ENCODE assay signal across 9 cellular contexts in the genomic region with DNA sequence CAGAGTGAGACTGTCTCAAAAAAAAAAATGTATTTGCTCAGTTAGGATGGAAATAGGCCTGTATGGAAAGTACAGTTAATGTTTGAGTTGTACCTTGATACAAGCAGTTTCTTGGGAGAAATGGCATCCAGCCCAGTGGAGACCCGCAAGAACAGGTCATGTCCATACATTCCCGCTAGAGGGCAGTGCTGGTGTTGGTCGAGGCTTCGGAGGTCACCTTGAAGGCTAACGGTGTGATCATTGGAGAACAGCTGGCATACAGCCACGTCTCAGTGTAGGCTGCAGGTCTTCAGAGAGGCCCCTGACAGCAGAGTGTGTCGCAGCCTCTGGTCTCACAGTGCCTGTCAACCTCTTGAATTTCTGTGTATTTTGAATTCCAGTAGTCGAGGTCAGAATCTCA. TPM values are rescaled to one million over a fixed set of nuclear protein-coding genes. Genes with fewer than 3 reads are reported as not detected.
A peak's percentile ranks its signal among the peaks of the same experiment; 100 is the strongest.
DNase-seq lines count a peak whose midpoint lies in the region; ATAC-seq and TF ChIP-seq lines count a peak whose summit lies in the region.
"Had no signal": no experiment of that assay in that cellular context is flagged by ENCODE, and none has a peak within 500 bp of the region (broad histone marks: within the 10 kb centered on the region; RNA-seq: fewer than 3 reads in every experiment).

No MANE protein-coding gene starts in this region.

- no peak overlapping the region for H3K4me3 ChIP-seq in dorsolateral prefrontal cortex
- no peak overlapping the region for H3K4me3 ChIP-seq in naive thymus-derived CD4-positive, alpha-beta T cell (ENCODE audit: low read length)
- no peak overlapping the region for H3K4me3 ChIP-seq in tibial nerve
- H3K4me3 ChIP-seq: skin epidermis had no signal

- POLR2A ChIA-PET in naive thymus-derived CD4-positive, alpha-beta T cell (lab: Charles Lee): interaction anchor here (0.6 kb wide), 1 partner anchor 178 kb away, joined by 4 read pairs; no protein-coding TSS in a partner anchor

- H3K9me3 ChIP-seq in naive thymus-derived CD4-positive, alpha-beta T cell (ENCODE audit: control insufficient read depth in 2 of 3, low read length in 3 of 3): peaks cover 0 to 4% (median 0%) of the 10 kb centered on the region in 3 experiments
- peaks cover 0 to 8% (median 0%) of the 10 kb centered on the region in 4 donors for H3K9me3 ChIP-seq in tibial nerve

- TF ChIP-seq CTCF in dorsolateral prefrontal cortex (IDR thresholded peaks at IDR 0.05 in 54 of 56, conservative IDR thresholded peaks at IDR 0.05 in 2 of 56; ENCODE audit: low read depth in 1 of 56, partially characterized antibody in 56 of 56) (peak in 55 of 56 donors; percentile 20 to 70 (median 58)), tibial nerve (IDR thresholded peaks at IDR 0.05) (peak; percentile 28 to 50 (median 35))

- peak overlapping the region in 1 of 59 donors; percentile 36 for H3K27ac ChIP-seq in dorsolateral prefrontal cortex
- no peak overlapping the region for H3K27ac ChIP-seq in naive thymus-derived CD4-positive, alpha-beta T cell (ENCODE audit: low read depth, low read length)
- no peak overlapping the region for H3K27ac ChIP-seq in tibial nerve
- H3K27ac ChIP-seq: skin epidermis had no signal

- 24 to 25% methylated on average over 8 of the region's 8 CpGs for WGBS in tibial nerve, 2 donors

- intact Hi-C loops in dorsolateral prefrontal cortex (cut with DNase I): no loop called here
- intact Hi-C loops in naive thymus-derived CD4-positive, alpha-beta T cell (cut with micrococcal nuclease): no loop called here

- no peak for TF ChIP-seq POLR2A in tibial nerve (IDR thresholded peaks at IDR 0.05)

- H3K4me3 Mint-ChIP-seq in naive thymus-derived CD4-positive, alpha-beta T cell: no peak overlapping the region

- H3K9me3 Mint-ChIP-seq in naive thymus-derived CD4-positive, alpha-beta T cell: peaks cover 4 to 80% (median 30%) of the 10 kb centered on the region in 11 donors

- peak; percentile 80 for DNase-seq in DMS53 (lab: John Stamatoyannopoulos, UW)
- peak; percentile 4 for DNase-seq in LoVo (ENCODE audit: low spot score)
- peak; percentile 22 to 27 for DNase-seq in activated CD4-positive, alpha-beta T cell treated with anti-CD3 and anti-CD28 coated beads for 24 hours (ENCODE audit: low read depth in 2 of 2)
- DNase-seq in dorsolateral prefrontal cortex: peak in 5 of 10 donors; percentile 8 to 44 (median 29)
- DNase-seq in naive thymus-derived CD4-positive, alpha-beta T cell: peak in 6 of 9 donors; percentile 9 to 46 (median 33)
- DNase-seq in tibial nerve (ENCODE audit: low spot score in 2 of 2): peak in 1 of 2 donors; percentile 21
- no peak for DNase-seq in NCI-H1694 treated with DMSO at 0.1 percent for 48 hours (lab: John Stamatoyannopoulos, UW)

- no peaks in the 10 kb centered on the region for H3K27me3 Mint-ChIP-seq in naive thymus-derived CD4-positive, alpha-beta T cell

- ATAC-seq in naive thymus-derived CD4-positive, alpha-beta T cell: peak; percentile 73
- no peak for ATAC-seq in HG03432 (IDR thresholded peaks at IDR 0.05; ENCODE audit: unreplicated experiment)

- no peaks in the 10 kb centered on the region for H3K27me3 ChIP-seq in dorsolateral prefrontal cortex
- no peaks in the 10 kb centered on the region for H3K27me3 ChIP-seq in naive thymus-derived CD4-positive, alpha-beta T cell (ENCODE audit: control insufficient read depth in 2 of 2, insufficient read depth in 2 of 2, low read length in 2 of 2)
- H3K27me3 ChIP-seq in tibial nerve: no peaks in the 10 kb centered on the region

- H3K27ac Mint-ChIP-seq in naive thymus-derived CD4-positive, alpha-beta T cell: no peak overlapping the region

- no peak for TF ChIP-seq EP300 in tibial nerve (IDR thresholded peaks at IDR 0.05)

- H3K4me1 ChIP-seq in naive thymus-derived CD4-positive, alpha-beta T cell (ENCODE audit: control insufficient read depth in 2 of 2, insufficient read depth in 2 of 2, low read length in 2 of 2): no peaks in the 10 kb centered on the region
- H3K4me1 ChIP-seq in tibial nerve: no peaks in the 10 kb centered on the region

- no peaks in the 10 kb centered on the region for H3K4me1 Mint-ChIP-seq in naive thymus-derived CD4-positive, alpha-beta T cell

- peaks cover 0 to 6% (median 0%) of the 10 kb centered on the region in 3 experiments for H3K36me3 ChIP-seq in naive thymus-derived CD4-positive, alpha-beta T cell (ENCODE audit: control insufficient read depth in 2 of 3, insufficient read depth in 3 of 3, low read length in 3 of 3)
- H3K36me3 ChIP-seq in tibial nerve: peaks cover 0 to 70% (median 0%) of the 10 kb centered on the region in 3 donors

- CTCF ChIA-PET in naive thymus-derived CD4-positive, alpha-beta T cell (lab: Charles Lee): no interaction called here

- peaks cover 7 to 35% (median 22%) of the 10 kb centered on the region in 5 donors for H3K36me3 Mint-ChIP-seq in naive thymus-derived CD4-positive, alpha-beta T cell

RNA-seq across cellular contexts. Expression of gene ZNF610, which starts 7.5 kb away (rescaled TPM):
- total RNA-seq in dorsolateral prefrontal cortex: 10 to 100 TPM in 79 of 120 experiments, 1 to 10 TPM in 41; 4.9 to 19.2 (median 10.9) TPM
- 1 to 10 TPM in 2 of 5 experiments, under 1 TPM in 3; 0.42 to 4.3 (median 0.93) TPM for total RNA-seq in naive thymus-derived CD4-positive, alpha-beta T cell
- 1 to 10 TPM; 2.0 to 2.6 TPM for polyA plus RNA-seq in naive thymus-derived CD4-positive, alpha-beta T cell
- total RNA-seq in tibial nerve: 1 to 10 TPM; 2.7 to 7.2 (median 3.3) TPM

RNA-seq across cellular contexts. Expression of gene ZNF880, which starts 26.2 kb away (rescaled TPM):
- total RNA-seq in dorsolateral prefrontal cortex: 10 to 100 TPM; 22.0 to 43.6 (median 31.5) TPM
- total RNA-seq in naive thymus-derived CD4-positive, alpha-beta T cell: 10 to 100 TPM; 10.3 to 33.5 (median 25.4) TPM
- polyA plus RNA-seq in naive thymus-derived CD4-positive, alpha-beta T cell: 10 to 100 TPM; 32.0 to 43.9 TPM
- total RNA-seq in tibial nerve: 10 to 100 TPM; 15.6 to 43.5 (median 20.9) TPM

RNA-seq across cellular contexts. Expression of gene ZNF480, which starts 46.6 kb away (rescaled TPM):
- total RNA-seq in dorsolateral prefrontal cortex (10 to 100 TPM in 8 of 120 experiments, 1 to 10 TPM in 112; 3.2 to 11.3 (median 6.9) TPM), tibial nerve (10 to 100 TPM in 1 of 4 donors, 1 to 10 TPM in 3; 3.3 to 11.8 (median 6.4) TPM)
- total RNA-seq in naive thymus-derived CD4-positive, alpha-beta T cell: 10 to 100 TPM in 4 of 5 experiments, 1 to 10 TPM in 1; 8.5 to 28.9 (median 13.3) TPM
- 10 to 100 TPM; 20.8 to 29.0 TPM for polyA plus RNA-seq in naive thymus-derived CD4-positive, alpha-beta T cell

RNA-seq across cellular contexts. Expression of gene ZNF528, which starts 54.1 kb away (rescaled TPM):
- total RNA-seq in dorsolateral prefrontal cortex: 100 to 1,000 TPM in 1 of 120 experiments, 10 to 100 TPM in 119; 47.0 to 103 (median 71.7) TPM
- 10 to 100 TPM; 10.6 to 47.3 (median 23.0) TPM for total RNA-seq in naive thymus-derived CD4-positive, alpha-beta T cell
- 10 to 100 TPM in 1 of 2 donors, 1 to 10 TPM in 1; 6.1 to 11.6 TPM for polyA plus RNA-seq in naive thymus-derived CD4-positive, alpha-beta T cell
- total RNA-seq in tibial nerve: 10 to 100 TPM; 26.2 to 34.8 (median 30.7) TPM
